Comparison of ENCODE assay signal across 28 cellular contexts in the genomic region with DNA sequence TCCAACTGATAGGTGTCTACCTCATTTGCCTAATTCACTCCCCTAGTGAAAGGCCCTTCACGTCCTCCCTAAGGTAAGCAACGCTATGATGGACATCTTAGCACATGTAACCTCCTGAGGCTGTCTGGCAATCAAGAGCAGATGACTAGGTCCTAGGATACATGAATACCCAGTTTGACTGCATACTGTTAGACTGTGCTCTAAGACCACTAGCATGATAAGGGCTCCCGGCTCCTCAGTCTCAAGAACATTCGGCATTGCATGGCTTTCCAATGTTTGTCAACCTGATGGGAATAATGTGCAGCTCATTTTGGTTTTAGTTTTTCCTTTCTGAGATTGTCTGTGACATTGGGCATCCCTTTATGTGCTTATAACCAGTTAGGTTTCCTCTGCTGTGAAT.
"Had no signal": no experiment of that assay in that cellular context is flagged by ENCODE, and none has a peak within 500 bp of the region (broad histone marks: within the 10 kb centered on the region; RNA-seq: fewer than 3 reads in every experiment).

No MANE protein-coding gene starts in this region.

- H3K9me3 ChIP-seq: ovary, psoas muscle, right lobe of liver, sigmoid colon, stomach, thoracic aorta, thyroid gland, tibial nerve, upper lobe of right lung, uterus had no signal

- H3K4me3 Mint-ChIP-seq: naive thymus-derived CD8-positive, alpha-beta T cell; natural killer cell treated with Interleukin-12 subunit alpha and Interleukin-12 subunit beta and Interleukin-15 and Interleukin-18, amount 100 ng/mL, for 72 hours; neural progenitor cell; stimulated activated effector memory CD8-positive, alpha-beta T cell treated with anti-CD3 and anti-CD28 coated beads, Interleukin-12 subunit alpha, Interleukin-12 subunit beta, amount 100 ng/mL, for 72 hours; stimulated activated naive B cell treated with anti-CD40 and anti-IgM and Interleukin-4, amounts not matched to agents 10 μg/mL and 1 μg/mL and 100 μg/mL, for 72 hours; stimulated activated naive CD8-positive, alpha-beta T cell treated with anti-CD3 and anti-CD28 coated beads, Interleukin-15, Interleukin-2, amounts not matched to agents 100 ng/mL and 50 ng/mL, for 24 hours; type B pancreatic cell had no signal

- DNase-seq: naive thymus-derived CD8-positive, alpha-beta T cell; occipital lobe; ovary; posterior cingulate gyrus; psoas muscle; right cardiac atrium; right lobe of liver; sigmoid colon; small intestine; stimulated activated CD4-positive, alpha-beta T cell treated with anti-CD3 and anti-CD28 coated beads, Interleukin-15, amount 100 ng/mL, for 24 hours; stimulated activated CD4-positive, alpha-beta T cell treated with anti-CD3 and anti-CD28 coated beads, Interleukin-2, amount 100 ng/mL, for 24 hours; stimulated activated CD4-positive, alpha-beta T cell treated with anti-CD3 and anti-CD28 coated beads, Interleukin-2, amount 100 ng/mL, for 48 hours; stimulated activated CD4-positive, alpha-beta T cell treated with anti-CD3 and anti-CD28 coated beads, Interleukin-4, amount 100 ng/mL, for 24 hours; stimulated activated naive B cell treated with anti-CD40 and anti-IgM and Interleukin-4, amounts not matched to agents 10 μg/mL and 1 μg/mL and 100 μg/mL, for 72 hours; stimulated activated naive CD4-positive, alpha-beta T cell treated with Interleukin-2 at 50 U/mL for 16 hours; stomach; thyroid gland; upper lobe of right lung; uterus had no signal

- H3K9me3 Mint-ChIP-seq: naive thymus-derived CD8-positive, alpha-beta T cell; natural killer cell treated with Interleukin-12 subunit alpha and Interleukin-12 subunit beta and Interleukin-15 and Interleukin-18, amount 100 ng/mL, for 72 hours; neural progenitor cell; stimulated activated effector memory CD8-positive, alpha-beta T cell treated with anti-CD3 and anti-CD28 coated beads, Interleukin-12 subunit alpha, Interleukin-12 subunit beta, amount 100 ng/mL, for 72 hours; stimulated activated naive CD8-positive, alpha-beta T cell treated with anti-CD3 and anti-CD28 coated beads, Interleukin-15, Interleukin-2, amounts not matched to agents 100 ng/mL and 50 ng/mL, for 24 hours; type B pancreatic cell had no signal

- H3K4me3 ChIP-seq: neural progenitor cell, ovary, psoas muscle, right lobe of liver, sigmoid colon, stomach, thoracic aorta, thyroid gland, tibial nerve, upper lobe of right lung, uterus had no signal

- H3K4me1 ChIP-seq: parathyroid adenoma, psoas muscle, upper lobe of right lung, uterus had no signal

- H3K27ac ChIP-seq: neural progenitor cell, ovary, parathyroid adenoma, psoas muscle, right lobe of liver, sigmoid colon, stomach, thoracic aorta, thyroid gland, tibial nerve, upper lobe of right lung, uterus had no signal

- H3K36me3 Mint-ChIP-seq: natural killer cell treated with Interleukin-12 subunit alpha and Interleukin-12 subunit beta and Interleukin-15 and Interleukin-18, amount 100 ng/mL, for 72 hours; neural progenitor cell; stimulated activated effector memory CD8-positive, alpha-beta T cell treated with anti-CD3 and anti-CD28 coated beads, Interleukin-12 subunit alpha, Interleukin-12 subunit beta, amount 100 ng/mL, for 72 hours; stimulated activated naive B cell treated with anti-CD40 and anti-IgM and Interleukin-4, amounts not matched to agents 10 μg/mL and 1 μg/mL and 100 μg/mL, for 72 hours; type B pancreatic cell had no signal

- H3K36me3 ChIP-seq: neural progenitor cell, ovary, right lobe of liver, sigmoid colon, stomach, thoracic aorta, thyroid gland, tibial nerve, upper lobe of right lung, uterus had no signal

- H3K27ac Mint-ChIP-seq: natural killer cell treated with Interleukin-12 subunit alpha and Interleukin-12 subunit beta and Interleukin-15 and Interleukin-18, amount 100 ng/mL, for 72 hours; progenitor cell of endocrine pancreas; stimulated activated effector memory CD8-positive, alpha-beta T cell treated with anti-CD3 and anti-CD28 coated beads, Interleukin-12 subunit alpha, Interleukin-12 subunit beta, amount 100 ng/mL, for 72 hours; stimulated activated naive B cell treated with anti-CD40 and anti-IgM and Interleukin-4, amounts not matched to agents 10 μg/mL and 1 μg/mL and 100 μg/mL, for 72 hours; stimulated activated naive CD8-positive, alpha-beta T cell treated with anti-CD3 and anti-CD28 coated beads, Interleukin-15, Interleukin-2, amounts not matched to agents 100 ng/mL and 50 ng/mL, for 24 hours; type B pancreatic cell had no signal

- FAIRE-seq: small intestine had no signal

- H3K27me3 Mint-ChIP-seq: stimulated activated naive CD8-positive, alpha-beta T cell treated with anti-CD3 and anti-CD28 coated beads, Interleukin-15, Interleukin-2, amounts not matched to agents 100 ng/mL and 50 ng/mL, for 24 hours; type B pancreatic cell had no signal

- H3K27me3 ChIP-seq: neural progenitor cell, ovary, right lobe of liver, sigmoid colon, stomach, thyroid gland, tibial nerve, upper lobe of right lung, uterus had no signal

- H3K4me1 Mint-ChIP-seq: naive thymus-derived CD8-positive, alpha-beta T cell; stimulated activated effector memory CD8-positive, alpha-beta T cell treated with anti-CD3 and anti-CD28 coated beads, Interleukin-12 subunit alpha, Interleukin-12 subunit beta, amount 100 ng/mL, for 72 hours; stimulated activated naive B cell treated with anti-CD40 and anti-IgM and Interleukin-4, amounts not matched to agents 10 μg/mL and 1 μg/mL and 100 μg/mL, for 72 hours had no signal
